Comparison of ENCODE assay signal across 2 cellular contexts in genomic region chr7:65907501-65908198, GRCh38.
TF ChIP-seq lines count a peak whose summit lies in the region.

No MANE protein-coding gene starts in this region.

TF ChIP-seq in WTC11, 78 proteins besides CTCF, POLR2A, EP300 and RAD21 (continued from another document):
- TF ChIP-seq, protein P1, sequence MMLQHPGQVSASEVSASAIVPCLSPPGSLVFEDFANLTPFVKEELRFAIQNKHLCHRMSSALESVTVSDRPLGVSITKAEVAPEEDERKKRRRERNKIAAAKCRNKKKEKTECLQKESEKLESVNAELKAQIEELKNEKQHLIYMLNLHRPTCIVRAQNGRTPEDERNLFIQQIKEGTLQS (CRISPR knock-in tag; conservative IDR thresholded peaks at IDR 0.05): no peak
- TF ChIP-seq NR3C1 (CRISPR knock-in tag; conservative IDR thresholded peaks at IDR 0.05; ENCODE audit: low read depth) (no peak), HMGA2 (CRISPR knock-in tag; IDR thresholded peaks at IDR 0.05) (no peak), SMAD3 (CRISPR knock-in tag; IDR thresholded peaks at IDR 0.05; ENCODE audit: borderline replicate concordance) (no peak), OVOL2 (CRISPR knock-in tag; IDR thresholded peaks at IDR 0.05; ENCODE audit: borderline replicate concordance) (no peak), PRRX2 (CRISPR knock-in tag; IDR thresholded peaks at IDR 0.05) (no peak), ZNF317 (CRISPR knock-in tag; IDR thresholded peaks at IDR 0.05; ENCODE audit: borderline replicate concordance, low read depth) (no peak), ZNF423 (CRISPR knock-in tag; IDR thresholded peaks at IDR 0.05) (no peak), IRF2 (CRISPR knock-in tag; IDR thresholded peaks at IDR 0.05; ENCODE audit: borderline replicate concordance, low read depth) (no peak), TEAD1 (CRISPR knock-in tag; IDR thresholded peaks at IDR 0.05) (no peak), ZNF671 (CRISPR knock-in tag; IDR thresholded peaks at IDR 0.05) (no peak), ZNF396 (CRISPR knock-in tag; IDR thresholded peaks at IDR 0.05; ENCODE audit: borderline replicate concordance) (no peak), ZNF219 (CRISPR knock-in tag; IDR thresholded peaks at IDR 0.05; ENCODE audit: borderline replicate concordance) (no peak), SOX15 (CRISPR knock-in tag; IDR thresholded peaks at IDR 0.05) (no peak)
- TF ChIP-seq, protein P2, sequence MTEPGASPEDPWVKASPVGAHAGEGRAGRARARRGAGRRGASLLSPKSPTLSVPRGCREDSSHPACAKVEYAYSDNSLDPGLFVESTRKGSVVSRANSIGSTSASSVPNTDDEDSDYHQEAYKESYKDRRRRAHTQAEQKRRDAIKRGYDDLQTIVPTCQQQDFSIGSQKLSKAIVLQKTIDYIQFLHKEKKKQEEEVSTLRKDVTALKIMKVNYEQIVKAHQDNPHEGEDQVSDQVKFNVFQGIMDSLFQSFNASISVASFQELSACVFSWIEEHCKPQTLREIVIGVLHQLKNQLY (CRISPR knock-in tag; IDR thresholded peaks at IDR 0.05): no peak

TF ChIP-seq in HepG2, 621 proteins besides CTCF, POLR2A, EP300 and RAD21 (continued from another document):
- no peak for TF ChIP-seq ZUFSP (CRISPR knock-in tag; IDR thresholded peaks at IDR 0.05; ENCODE audit: borderline replicate concordance)
- TF ChIP-seq, protein P3, sequence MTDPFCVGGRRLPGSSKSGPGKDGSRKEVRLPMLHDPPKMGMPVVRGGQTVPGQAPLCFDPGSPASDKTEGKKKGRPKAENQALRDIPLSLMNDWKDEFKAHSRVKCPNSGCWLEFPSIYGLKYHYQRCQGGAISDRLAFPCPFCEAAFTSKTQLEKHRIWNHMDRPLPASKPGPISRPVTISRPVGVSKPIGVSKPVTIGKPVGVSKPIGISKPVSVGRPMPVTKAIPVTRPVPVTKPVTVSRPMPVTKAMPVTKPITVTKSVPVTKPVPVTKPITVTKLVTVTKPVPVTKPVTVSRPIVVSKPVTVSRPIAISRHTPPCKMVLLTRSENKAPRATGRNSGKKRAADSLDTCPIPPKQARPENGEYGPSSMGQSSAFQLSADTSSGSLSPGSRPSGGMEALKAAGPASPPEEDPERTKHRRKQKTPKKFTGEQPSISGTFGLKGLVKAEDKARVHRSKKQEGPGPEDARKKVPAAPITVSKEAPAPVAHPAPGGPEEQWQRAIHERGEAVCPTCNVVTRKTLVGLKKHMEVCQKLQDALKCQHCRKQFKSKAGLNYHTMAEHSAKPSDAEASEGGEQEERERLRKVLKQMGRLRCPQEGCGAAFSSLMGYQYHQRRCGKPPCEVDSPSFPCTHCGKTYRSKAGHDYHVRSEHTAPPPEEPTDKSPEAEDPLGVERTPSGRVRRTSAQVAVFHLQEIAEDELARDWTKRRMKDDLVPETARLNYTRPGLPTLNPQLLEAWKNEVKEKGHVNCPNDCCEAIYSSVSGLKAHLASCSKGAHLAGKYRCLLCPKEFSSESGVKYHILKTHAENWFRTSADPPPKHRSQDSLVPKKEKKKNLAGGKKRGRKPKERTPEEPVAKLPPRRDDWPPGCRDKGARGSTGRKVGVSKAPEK (CRISPR knock-in tag; IDR thresholded peaks at IDR 0.05; ENCODE audit: borderline replicate concordance): no peak
- no peak for TF ChIP-seq KIAA2018 (CRISPR knock-in tag; IDR thresholded peaks at IDR 0.05; ENCODE audit: borderline replicate concordance)
- TF ChIP-seq EHMT2 (IDR thresholded peaks at IDR 0.05; ENCODE audit: borderline replicate concordance, low read depth, low read length): no peak
- no peak for TF ChIP-seq SP4 (CRISPR knock-in tag; IDR thresholded peaks at IDR 0.05)
- no peak for TF ChIP-seq KMT2A (CRISPR knock-in tag; IDR thresholded peaks at IDR 0.05)
- TF ChIP-seq YEATS2 (CRISPR knock-in tag; IDR thresholded peaks at IDR 0.05; ENCODE audit: borderline replicate concordance): no peak
- TF ChIP-seq FOXK2 (IDR thresholded peaks at IDR 0.05): no peak
- no peak for TF ChIP-seq DNMT1 (CRISPR knock-in tag; IDR thresholded peaks at IDR 0.05)
- TF ChIP-seq E2F2 (CRISPR knock-in tag; IDR thresholded peaks at IDR 0.05; ENCODE audit: borderline replicate concordance): no peak
- TF ChIP-seq AKNA (CRISPR knock-in tag; IDR thresholded peaks at IDR 0.05; ENCODE audit: borderline replicate concordance): no peak
- no peak for TF ChIP-seq KLF11 (CRISPR knock-in tag; IDR thresholded peaks at IDR 0.05)
- no peak for TF ChIP-seq AKAP8 (CRISPR knock-in tag; IDR thresholded peaks at IDR 0.05)
- TF ChIP-seq JARID2 (CRISPR knock-in tag; IDR thresholded peaks at IDR 0.05; ENCODE audit: insufficient replicate concordance): no peak
